ENCODE assay signal across 20 cellular contexts in the genomic region with DNA sequence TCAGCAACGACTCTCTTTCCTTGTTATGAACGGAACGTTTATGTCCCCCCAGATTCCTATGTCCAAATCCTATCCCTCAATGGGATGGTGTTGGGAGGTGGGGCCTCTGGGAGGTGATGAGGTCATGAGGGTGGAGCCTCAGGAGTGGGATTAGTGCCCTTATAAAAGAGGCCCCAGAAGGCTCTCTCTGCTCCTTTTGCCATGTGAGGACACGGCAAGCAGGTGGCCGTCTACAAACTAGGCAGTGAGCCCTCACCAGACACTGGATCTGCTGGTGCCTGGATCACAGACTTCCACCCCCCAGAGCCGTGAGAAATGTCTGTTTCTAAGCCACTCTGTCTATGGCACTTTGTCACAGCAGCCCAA. TPM values are rescaled to one million over a fixed set of nuclear protein-coding genes. Genes with fewer than 3 reads are reported as not detected.
DNase-seq lines count a peak whose midpoint lies in the region; ATAC-seq and TF ChIP-seq lines count a peak whose summit lies in the region.
"Had no signal": no experiment of that assay in that cellular context is flagged by ENCODE, and none has a peak within 500 bp of the region (broad histone marks: within the 10 kb centered on the region; RNA-seq: fewer than 3 reads in every experiment).

No MANE protein-coding gene starts in this region.

- H3K27me3 ChIP-seq in GM23338 (ENCODE audit: insufficient read depth) (no peaks in the 10 kb centered on the region), neural progenitor cell (no peaks in the 10 kb centered on the region), thyroid gland (no peaks in the 10 kb centered on the region)
- H3K27me3 ChIP-seq: BLaER1 had no signal

- no peak for TF ChIP-seq CTCF in GM23338 (conservative IDR thresholded peaks at IDR 0.05; ENCODE audit: low read depth in 2 of 2)
- no peak for TF ChIP-seq CTCF in activated B cell treated with CpG ODN at 0.5 μM for 24 hours (IDR thresholded peaks at IDR 0.05)
- no peak for TF ChIP-seq CTCF in neural progenitor cell (IDR thresholded peaks at IDR 0.05)
- TF ChIP-seq CTCF in thyroid gland (IDR thresholded peaks at IDR 0.05) = no peak
- no peak for TF ChIP-seq CTCF in nephron progenitor cell (IDR thresholded peaks at IDR 0.05)

- H3K27me3 Mint-ChIP-seq in GM23338 (ENCODE audit: insufficient read depth, low read depth, poor library complexity) (peaks cover 12% of the 10 kb centered on the region), activated B cell treated with CpG ODN at 0.5 μM for 24 hours (no peaks in the 10 kb centered on the region), neural progenitor cell (ENCODE audit: insufficient read depth, low read depth) (peaks cover 2% of the 10 kb centered on the region), nephron progenitor cell (ENCODE audit: low read depth, poor library complexity) (no peaks in the 10 kb centered on the region)

- CTCF ChIA-PET in activated B cell treated with CpG ODN at 0.5 μM for 24 hours (lab: Charles Lee) = interaction anchor here (0.5 to 5.7 kb wide), 7 partner anchors 36 to 377 kb away, joined by 3 to 83 read pairs (median 11); no protein-coding TSS in a partner anchor

- WGBS in thyroid gland, 2 donors = 96 to 97% methylated on average over 6 of the region's 6 CpGs

- DNase-seq in NCI-H524 (lab: John Stamatoyannopoulos, UW) (peak; percentile 10 to 23), NCI-H524 treated with DMSO at 0.1 percent for 48 hours (lab: John Stamatoyannopoulos, UW) (no peak), GM23338 (ENCODE audit: low spot score) (no peak), activated B cell treated with CpG ODN at 0.5 μM for 24 hours (no peak), neural progenitor cell (ENCODE audit: low spot score) (peak; percentile 19), middle frontal gyrus (ENCODE audit: extremely low spot score, low spot score) (no peak), thyroid gland (no peak), nephron progenitor cell (no peak)
- DNase-seq: H7; Kasumi-1; MM.1S; NCI-H1105 treated with DMSO at 0.1 percent for 48 hours; NCI-H1694 treated with DMSO at 0.1 percent for 48 hours; NCI-H2107; NCI-H226; NCI-H526 treated with DMSO at 0.1 percent for 48 hours; NK-92 treated with Interleukin-12 subunit alpha and Interleukin-12 subunit beta, amount 100 ng/mL, for 24 hours; OCI-M1; SIG-M5 had no signal

- POLR2A ChIA-PET in activated B cell treated with CpG ODN at 0.5 μM for 24 hours (lab: Charles Lee) = interaction anchor here (0.6 to 3.8 kb wide), 3 partner anchors 19 to 233 kb away, joined by 3 to 66 read pairs (median 3); a partner anchor contains a TSS

- H3F3A ChIP-seq in GM23338 (replicated peaks; ENCODE audit: low read depth) (0 out of 2 replicates have a peak, but pooled peaks cover 3% of the 10 kb centered on the region), neural progenitor cell (ENCODE audit: low read depth) (peaks cover 9% of the 10 kb centered on the region)

- no peak overlapping the region; the same call in 1 of the 2 replicates for H3K27ac ChIP-seq in GM23338 (ENCODE audit: low read depth)
- H3K27ac ChIP-seq in neural progenitor cell = no peak overlapping the region
- no peak overlapping the region for H3K27ac ChIP-seq in thyroid gland
- H3K27ac ChIP-seq: BLaER1 had no signal

- H3K27ac Mint-ChIP-seq in GM23338 (no peak overlapping the region; the same call in 1 of the 2 replicates), activated B cell treated with CpG ODN at 0.5 μM for 24 hours (peak overlapping the region; percentile 37), neural progenitor cell (no peak overlapping the region), nephron progenitor cell (no peak overlapping the region)

- peaks cover 5% of the 10 kb centered on the region for H3K36me3 ChIP-seq in GM23338 (ENCODE audit: insufficient read depth)
- H3K36me3 ChIP-seq in neural progenitor cell = no peaks in the 10 kb centered on the region
- H3K36me3 ChIP-seq in thyroid gland = peaks cover 33 to 36% of the 10 kb centered on the region in 2 donors

- H3K4me2 ChIP-seq in GM23338 = no peak overlapping the region
- H3K4me2 ChIP-seq in neural progenitor cell = no peak overlapping the region
- H3K4me2 ChIP-seq: BLaER1 had no signal

- H3K4me3 ChIP-seq in GM23338 (no peak overlapping the region), neural progenitor cell (no peak overlapping the region), thyroid gland (replicated peaks in 1 of 3) (no peak overlapping the region)
- H3K4me3 ChIP-seq: BLaER1 had no signal

- H3K4me3 Mint-ChIP-seq in GM23338 = no peak overlapping the region
- no peak overlapping the region for H3K4me3 Mint-ChIP-seq in activated B cell treated with CpG ODN at 0.5 μM for 24 hours
- no peak overlapping the region for H3K4me3 Mint-ChIP-seq in neural progenitor cell
- no peak overlapping the region for H3K4me3 Mint-ChIP-seq in nephron progenitor cell

- H3K9me2 ChIP-seq in GM23338 (ENCODE audit: insufficient read depth) = no peaks in the 10 kb centered on the region

- intact Hi-C loops in activated B cell treated with CpG ODN at 0.5 μM for 24 hours (cut with micrococcal nuclease) = no loop called here
- intact Hi-C loops in thyroid gland (cut with DNase I) = no loop called here

- H3K9me3 Mint-ChIP-seq in GM23338 (no peaks in the 10 kb centered on the region), activated B cell treated with CpG ODN at 0.5 μM for 24 hours (no peaks in the 10 kb centered on the region), neural progenitor cell (no peaks in the 10 kb centered on the region), nephron progenitor cell (no peaks in the 10 kb centered on the region)

- H3K79me2 ChIP-seq in GM23338 (replicated peaks; ENCODE audit: insufficient read depth) (no peaks in the 10 kb centered on the region), neural progenitor cell (ENCODE audit: low read depth) (no peaks in the 10 kb centered on the region)

- ATAC-seq in GM23338 (peak; percentile 27), activated B cell treated with CpG ODN at 0.5 μM for 24 hours (ENCODE audit: low read depth) (no peak)

- peaks cover 45% of the 10 kb centered on the region for H3K36me3 Mint-ChIP-seq in GM23338 (ENCODE audit: low read depth)
- H3K36me3 Mint-ChIP-seq in activated B cell treated with CpG ODN at 0.5 μM for 24 hours (ENCODE audit: low read depth) = peaks cover 84% of the 10 kb centered on the region
- H3K36me3 Mint-ChIP-seq in neural progenitor cell = peaks cover 23% of the 10 kb centered on the region
- peaks cover 41% of the 10 kb centered on the region for H3K36me3 Mint-ChIP-seq in nephron progenitor cell (ENCODE audit: low read depth)

- H2AFZ ChIP-seq in GM23338 (no peak overlapping the region), neural progenitor cell (replicated peaks) (no peak overlapping the region)

- peaks cover 4% of the 10 kb centered on the region; the same call in 1 of the 2 replicates for H3K4me1 ChIP-seq in GM23338 (ENCODE audit: insufficient read depth)
- H3K4me1 ChIP-seq in neural progenitor cell = no peaks in the 10 kb centered on the region
- H3K4me1 ChIP-seq in thyroid gland = peaks cover 0 to 4% of the 10 kb centered on the region in 2 donors

- H3K9ac ChIP-seq in neural progenitor cell = no peak overlapping the region
- H3K9ac ChIP-seq: BLaER1 had no signal

- TF ChIP-seq POLR2A in thyroid gland (IDR thresholded peaks at IDR 0.05) = no peak

- peaks cover 5% of the 10 kb centered on the region for H4K20me1 ChIP-seq in GM23338 (replicated peaks; ENCODE audit: insufficient read depth)
- H4K20me1 ChIP-seq in neural progenitor cell (ENCODE audit: low read depth) = peaks cover 13% of the 10 kb centered on the region

- H3K9me3 ChIP-seq in neural progenitor cell (ENCODE audit: low read depth) (no peaks in the 10 kb centered on the region), thyroid gland (no peaks in the 10 kb centered on the region)
- H3K9me3 ChIP-seq: BLaER1 had no signal

- H3K4me1 Mint-ChIP-seq in GM23338 (peaks cover 17% of the 10 kb centered on the region), activated B cell treated with CpG ODN at 0.5 μM for 24 hours (peaks cover 37% of the 10 kb centered on the region), neural progenitor cell (peaks cover 4% of the 10 kb centered on the region), nephron progenitor cell (peaks cover 19% of the 10 kb centered on the region)

TF ChIP-seq in GM23338, 12 proteins besides CTCF, POLR2A, EP300 and RAD21 (continues in another document):
- TF ChIP-seq, protein P1, sequence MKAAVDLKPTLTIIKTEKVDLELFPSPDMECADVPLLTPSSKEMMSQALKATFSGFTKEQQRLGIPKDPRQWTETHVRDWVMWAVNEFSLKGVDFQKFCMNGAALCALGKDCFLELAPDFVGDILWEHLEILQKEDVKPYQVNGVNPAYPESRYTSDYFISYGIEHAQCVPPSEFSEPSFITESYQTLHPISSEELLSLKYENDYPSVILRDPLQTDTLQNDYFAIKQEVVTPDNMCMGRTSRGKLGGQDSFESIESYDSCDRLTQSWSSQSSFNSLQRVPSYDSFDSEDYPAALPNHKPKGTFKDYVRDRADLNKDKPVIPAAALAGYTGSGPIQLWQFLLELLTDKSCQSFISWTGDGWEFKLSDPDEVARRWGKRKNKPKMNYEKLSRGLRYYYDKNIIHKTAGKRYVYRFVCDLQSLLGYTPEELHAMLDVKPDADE (IDR thresholded peaks at IDR 0.05) = no peak
- no peak for TF ChIP-seq ZNF331 (CRISPR knock-in tag; IDR thresholded peaks at IDR 0.05; ENCODE audit: low read depth)
- TF ChIP-seq NANOG (IDR thresholded peaks at IDR 0.05; ENCODE audit: borderline replicate concordance) = no peak
- no peak for TF ChIP-seq POLR2AphosphoS5 (IDR thresholded peaks at IDR 0.05; ENCODE audit: low read depth)
- TF ChIP-seq EZH2phosphoT487 (IDR thresholded peaks at IDR 0.05; ENCODE audit: unreplicated experiment) = no peak

RNA-seq across cellular contexts. Expression of a gene that starts 53.2 kb away (rescaled TPM):
- total RNA-seq in GM23338 (2014; rRNA removed; shearing (Covaris generic)) = 23.9 and 25.7 TPM in 2 replicates
- 31.3 and 32.5 TPM in 2 replicates for polyA plus RNA-seq in GM23338 (2016; fragmentation: Nextera tagmentation; extraction: Ambion mirVana)
- total RNA-seq in activated B cell treated with CpG ODN at 0.5 μM for 24 hours (81.0 and 86.3 TPM in 2 replicates), neural progenitor cell (ENCODE audit: low replicate concordance) (15.8 and 24.4 TPM in 2 replicates), thyroid gland (10 to 100 TPM; 24.4 to 37.4 (median 28.6) TPM)

Comparison
In these comparisons a context has a peak if more than half of its experiments do, and no peak if none do; other contexts are left out.
1. DNase-seq: peak in NCI-H524 (2 of 2) and neural progenitor cell (single experiment); none in NCI-H524 treated with DMSO at 0.1 percent for 48 hours (single experiment), GM23338 (single experiment), activated B cell treated with CpG ODN at 0.5 μM for 24 hours (single experiment), middle frontal gyrus (single experiment), thyroid gland (0 of 2) and nephron progenitor cell (single experiment).